Comparison of ENCODE assay signal across 15 cellular contexts in genomic region chr2:195450537-195451113, GRCh38.
"Had no signal": no experiment of that assay in that cellular context is flagged by ENCODE, and none has a peak within 500 bp of the region (broad histone marks: within the 10 kb centered on the region; RNA-seq: fewer than 3 reads in every experiment).

No MANE protein-coding gene starts in this region.

- H3K27ac ChIP-seq: psoas muscle, sigmoid colon, spleen, testis, upper lobe of right lung had no signal

- H3K4me1 ChIP-seq: psoas muscle, sigmoid colon, spleen, testis, upper lobe of right lung had no signal

- DNase-seq: activated CD4-positive, alpha-beta T cell treated with anti-CD3 and anti-CD28 coated beads, Interleukin-2, amount 50 U/mL, for 4 hours; activated CD4-positive, CD25-positive, alpha-beta regulatory T cell treated with anti-CD3 and anti-CD28 coated beads, Interleukin-2, amount 50 U/mL, for 72 hours; activated naive CD4-positive, alpha-beta T cell treated with Interleukin-2 at 50 U/mL for 16 hours; aorta; cerebellar nuclear complex; dermis blood vessel endothelial cell; islet precursor cell; psoas muscle; sigmoid colon; spleen; stimulated activated CD4-positive, alpha-beta T cell treated with anti-CD3 and anti-CD28 coated beads, Interleukin-1b, Interleukin-23, amount 100 ng/mL, for 48 hours; stimulated activated naive CD8-positive, alpha-beta T cell treated with anti-CD3 and anti-CD28 coated beads, Interleukin-15, amount 100 ng/mL, for 72 hours; testis; upper lobe of right lung had no signal

- H3K27me3 ChIP-seq: sigmoid colon, spleen, testis, upper lobe of right lung had no signal

- ATAC-seq: activated T-helper 17 cell treated with anti-CD3 and anti-CD28 coated beads, Interleukin-2, amount 50 U/mL, for 72 hours; psoas muscle; stimulated activated naive CD8-positive, alpha-beta T cell treated with anti-CD3 and anti-CD28 coated beads, Interleukin-15, amount 100 ng/mL, for 72 hours; upper lobe of right lung had no signal
